21 cellular contexts compared by ENCODE assay signal in genomic region chrY:14246921-14247320, GRCh38.
DNase-seq lines count a peak whose midpoint lies in the region; FAIRE-seq and TF ChIP-seq lines count a peak whose summit lies in the region.
"Had no signal": no experiment of that assay in that cellular context is flagged by ENCODE, and none has a peak within 500 bp of the region (broad histone marks: within the 10 kb centered on the region; RNA-seq: fewer than 3 reads in every experiment).

No MANE protein-coding gene starts in this region.

- peak; percentile 30 for DNase-seq in NCI-H1092 treated with DMSO at 0.1 percent for 48 hours (lab: John Stamatoyannopoulos, UW)
- DNase-seq in NCI-H1092 (lab: John Stamatoyannopoulos, UW): no peak
- DNase-seq in NCI-H526 (lab: John Stamatoyannopoulos, UW): peak; percentile 70 to 86
- peak; percentile 57 for DNase-seq in superior temporal gyrus (ENCODE audit: extremely low spot score)
- no peak for DNase-seq in foreskin fibroblast
- no peak for DNase-seq in RKO (ENCODE audit: low spot score)
- no peak for DNase-seq in stimulated activated CD4-positive, alpha-beta T cell treated with anti-CD3 and anti-CD28 coated beads, Interleukin-12 subunit alpha, Interleukin-12 subunit beta, amount 100 ng/mL, for 4 hours
- DNase-seq: BE2C; CD4-positive, alpha-beta memory T cell; DND-41; GDM1; NCI-H1436; NCI-H2081; NCI-H446 treated with DMSO at 0.1 percent for 48 hours; NCI-H82; PC-9 had no signal

- FAIRE-seq in islet of Langerhans (lab: Jason Lieb, UNC): peak; percentile 98
- FAIRE-seq: D721Med, GM12878, K562 had no signal

- TF ChIP-seq CTCF in foreskin fibroblast (IDR thresholded peaks at IDR 0.05; ENCODE audit: low read depth, low read length): no peak

- no peak overlapping the region for H3K4me3 ChIP-seq in foreskin fibroblast (ENCODE audit: low read depth in 1 of 2, low read length in 2 of 2)
- H3K4me3 ChIP-seq: GM12878, GM23338, K562, PC-9 had no signal

Comparison
In these comparisons a context has a peak if more than half of its experiments do, and no peak if none do; other contexts are left out.
1. DNase-seq: peak in NCI-H1092 treated with DMSO at 0.1 percent for 48 hours (single experiment), NCI-H526 (2 of 2) and superior temporal gyrus (single experiment); none in NCI-H1092 (single experiment), foreskin fibroblast (0 of 2), RKO (single experiment) and stimulated activated CD4-positive, alpha-beta T cell treated with anti-CD3 and anti-CD28 coated beads, Interleukin-12 subunit alpha, Interleukin-12 subunit beta, amount 100 ng/mL, for 4 hours (single experiment).